14 cellular contexts compared by ENCODE assay signal in the genomic region with DNA sequence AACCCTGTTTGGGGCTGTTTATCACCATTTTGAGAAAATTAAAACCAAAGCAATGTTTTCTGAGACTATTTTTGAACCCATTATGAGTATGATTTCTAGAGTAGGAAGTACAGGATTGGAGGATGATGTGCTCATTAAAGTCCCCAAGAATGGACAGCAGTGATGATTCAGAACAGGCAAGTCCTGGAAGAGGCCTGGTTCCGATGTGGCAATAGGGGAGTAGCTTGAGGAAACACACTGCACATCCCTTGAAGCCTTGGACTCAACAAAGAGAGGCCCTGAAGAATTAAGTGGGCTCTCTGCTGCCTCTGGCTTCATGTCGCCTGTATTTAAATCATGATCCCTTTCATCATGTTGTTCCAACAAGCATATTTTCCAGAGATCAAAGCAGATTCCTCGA.
"Had no signal": no experiment of that assay in that cellular context is flagged by ENCODE, and none has a peak within 500 bp of the region (broad histone marks: within the 10 kb centered on the region; RNA-seq: fewer than 3 reads in every experiment).

No MANE protein-coding gene starts in this region.

- ATAC-seq: gastrocnemius medialis; stimulated activated effector memory CD8-positive, alpha-beta T cell treated with anti-CD3 and anti-CD28 coated beads, Interleukin-12 subunit alpha, Interleukin-12 subunit beta, amount 100 ng/mL, for 72 hours had no signal

- H3K4me3 Mint-ChIP-seq: activated naive CD8-positive, alpha-beta T cell; neural crest cell; stimulated activated effector memory CD8-positive, alpha-beta T cell treated with anti-CD3 and anti-CD28 coated beads, Interleukin-12 subunit alpha, Interleukin-12 subunit beta, amount 100 ng/mL, for 72 hours had no signal

- H3K36me3 ChIP-seq: gastrocnemius medialis, heart right ventricle, thyroid gland, uterus had no signal

- H3K27ac Mint-ChIP-seq: activated naive CD8-positive, alpha-beta T cell; stimulated activated effector memory CD8-positive, alpha-beta T cell treated with anti-CD3 and anti-CD28 coated beads, Interleukin-12 subunit alpha, Interleukin-12 subunit beta, amount 100 ng/mL, for 72 hours had no signal

- H3K36me3 Mint-ChIP-seq: activated naive CD8-positive, alpha-beta T cell; stimulated activated effector memory CD8-positive, alpha-beta T cell treated with anti-CD3 and anti-CD28 coated beads, Interleukin-12 subunit alpha, Interleukin-12 subunit beta, amount 100 ng/mL, for 72 hours had no signal

- H3K9me3 Mint-ChIP-seq: stimulated activated effector memory CD8-positive, alpha-beta T cell treated with anti-CD3 and anti-CD28 coated beads, Interleukin-12 subunit alpha, Interleukin-12 subunit beta, amount 100 ng/mL, for 72 hours had no signal

- H3K27me3 ChIP-seq: gastrocnemius medialis, heart right ventricle, thyroid gland, uterus had no signal

- H3K4me3 ChIP-seq: gastrocnemius medialis, heart right ventricle, skin epidermis, thyroid gland, uterus had no signal

- DNase-seq: activated CD4-positive, alpha-beta T cell treated with anti-CD3 and anti-CD28 coated beads for 1 hour; activated CD4-positive, alpha-beta T cell treated with anti-CD3 and anti-CD28 coated beads, Interleukin-2, amount 50 U/mL, for 48 hours; activated gamma-delta T cell; activated T-cell treated with anti-CD3 and anti-CD28 coated beads, Interleukin-2, amount 50 U/mL, for 48 hours; aorta; effector memory CD4-positive, alpha-beta T cell; gastrocnemius medialis; heart right ventricle; thyroid gland; uterus had no signal

- H3K4me1 Mint-ChIP-seq: stimulated activated effector memory CD8-positive, alpha-beta T cell treated with anti-CD3 and anti-CD28 coated beads, Interleukin-12 subunit alpha, Interleukin-12 subunit beta, amount 100 ng/mL, for 72 hours had no signal
